ENCODE assay signal across 8 cellular contexts in the genomic region with DNA sequence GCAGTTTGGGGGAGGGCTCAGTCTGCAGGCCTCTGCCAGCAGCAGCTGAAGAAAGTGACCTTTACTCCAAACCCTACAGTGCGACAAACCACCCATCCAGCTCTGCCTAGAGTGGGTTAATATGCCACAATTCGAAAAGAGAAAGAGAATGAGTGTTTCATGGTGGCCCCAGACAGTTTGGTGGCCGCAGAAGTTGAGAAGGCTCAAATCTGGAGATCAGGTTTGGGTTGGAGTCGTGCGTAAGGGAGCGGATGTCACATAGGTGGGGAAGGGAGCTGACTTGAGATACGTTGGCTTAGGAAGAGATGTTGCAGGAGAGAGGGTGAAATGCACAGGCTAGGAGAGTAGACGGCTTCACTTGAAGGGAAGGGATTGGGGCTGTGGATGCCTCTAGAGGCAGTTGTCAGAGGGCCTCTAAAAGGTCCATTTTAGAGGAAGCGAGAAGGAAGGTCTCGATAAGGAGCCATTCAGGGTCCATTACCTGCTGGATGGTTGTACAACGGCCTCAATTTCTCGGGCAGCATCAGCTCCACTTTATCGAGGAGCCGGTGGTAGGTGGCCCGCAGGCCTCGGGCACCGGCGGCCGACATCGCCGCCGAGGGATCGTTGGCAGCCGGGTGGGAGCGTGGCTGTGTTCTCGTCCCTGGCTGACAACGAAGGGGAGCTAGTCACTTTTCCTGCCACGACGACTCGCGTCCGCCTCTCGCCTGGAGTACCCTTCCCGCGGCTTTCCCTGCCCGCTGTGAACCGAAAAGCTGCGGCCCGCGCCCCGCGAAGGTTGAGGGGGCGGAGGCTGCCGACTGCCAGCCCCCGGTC. TPM values are rescaled to one million over a fixed set of nuclear protein-coding genes. Genes with fewer than 3 reads are reported as not detected.
DNase-seq lines count a peak whose midpoint lies in the region; ATAC-seq and TF ChIP-seq lines count a peak whose summit lies in the region.

No MANE protein-coding gene starts in this region.

- H3K27me3 ChIP-seq in Karpas-422 (ENCODE audit: low read length): no peaks in the 10 kb centered on the region
- H3K27me3 ChIP-seq in body of pancreas: no peaks in the 10 kb centered on the region
- H3K27me3 ChIP-seq in spleen (replicated peaks in 1 of 7): no peaks in the 10 kb centered on the region

- H3K9me3 ChIP-seq in Karpas-422 (ENCODE audit: low read length) (no peaks in the 10 kb centered on the region), body of pancreas (no peaks in the 10 kb centered on the region), spleen (no peaks in the 10 kb centered on the region)

- H3K36me3 ChIP-seq in Karpas-422 (ENCODE audit: insufficient read depth, low read length): no peaks in the 10 kb centered on the region
- H3K36me3 ChIP-seq in body of pancreas (replicated peaks in 1 of 2; ENCODE audit: insufficient read depth in 1 of 2, low read depth in 2 of 2): no peaks in the 10 kb centered on the region
- no peaks in the 10 kb centered on the region for H3K36me3 ChIP-seq in spleen

- H2AFZ ChIP-seq in Karpas-422 (ENCODE audit: low read length): no peak overlapping the region; the same call in 1 of the 2 replicates

- peaks cover 34 to 38% of the 10 kb centered on the region in 2 donors for H3K4me1 Mint-ChIP-seq in immature natural killer cell

- no peaks in the 10 kb centered on the region for H3K9me3 Mint-ChIP-seq in immature natural killer cell

- H4K20me1 ChIP-seq in Karpas-422 (ENCODE audit: insufficient read depth, low read depth, low read length): no peaks in the 10 kb centered on the region

- WGBS in body of pancreas, 2 donors: 0 to 1% methylated on average over 10 to 45 of the region's 45 CpGs
- WGBS in spleen, 5 donors: 0 to 1% (median 1%) methylated on average over 27 to 45 of the region's 45 CpGs

- H3K27ac ChIP-seq in Karpas-422 (ENCODE audit: low read length): peak overlapping the region; percentile 56
- peak overlapping the region; percentile 91 to 97 (median 95) for H3K27ac ChIP-seq in body of pancreas
- H3K27ac ChIP-seq in spleen: peak overlapping the region; percentile 91 to 97 (median 96)

- peak overlapping the region; percentile 92 for H3K4me2 ChIP-seq in Karpas-422 (ENCODE audit: low read depth, low read length, poor library complexity, severe bottlenecking)

- H3K4me3 ChIP-seq in GM12864 (ENCODE audit: low read depth, low read length) (peak overlapping the region; percentile 75), Karpas-422 (ENCODE audit: low read length) (peak overlapping the region; percentile 77), body of pancreas (peak overlapping the region; percentile 62 to 75), spleen (peak overlapping the region; percentile 68 to 91 (median 82))

- H3K36me3 Mint-ChIP-seq in immature natural killer cell: no peaks in the 10 kb centered on the region

- peak overlapping the region; percentile 95 to 98 (median 97) for H3K4me3 Mint-ChIP-seq in immature natural killer cell

- peaks cover 89% of the 10 kb centered on the region for H3K79me2 ChIP-seq in Karpas-422 (ENCODE audit: low read length)

- H3K4me1 ChIP-seq in Karpas-422 (ENCODE audit: low read length) (peaks cover 44% of the 10 kb centered on the region), body of pancreas (peaks cover 27% of the 10 kb centered on the region), spleen (peaks cover 27 to 63% (median 42%) of the 10 kb centered on the region in 6 donors)

- TF ChIP-seq CTCF in GM12864 (IDR thresholded peaks at IDR 0.05; ENCODE audit: low read depth, low read length, missing control alignments) (no peak), body of pancreas (IDR thresholded peaks at IDR 0.05) (peak in 2 of 7 experiments; percentile 9 to 14), spleen (IDR thresholded peaks at IDR 0.05 in 8 of 11, conservative IDR thresholded peaks at IDR 0.05 in 3 of 11) (peak in 1 of 11 experiments; percentile 12)

- H3K9ac ChIP-seq in Karpas-422 (ENCODE audit: low read length): peak overlapping the region; percentile 76

- DNase-seq in GM12864 (ENCODE audit: low read depth): peak; percentile 8
- peak; percentile 17 for DNase-seq in H4 (ENCODE audit: low spot score)
- DNase-seq in Karpas-422: peak; percentile 81
- peak; percentile 41 for DNase-seq in SKM-1 (lab: John Stamatoyannopoulos, UW; ENCODE audit: unreplicated experiment)
- DNase-seq in body of pancreas: peak; percentile 23 to 49 (median 24)
- DNase-seq in immature natural killer cell: peak; percentile 32 to 45 (median 37)
- DNase-seq in spleen: no peak
- DNase-seq in retina: no peak

- peak; percentile 82 to 87 (median 86) for TF ChIP-seq POLR2A in body of pancreas (IDR thresholded peaks at IDR 0.05)
- peak in 1 of 3 donors; percentile 61 for TF ChIP-seq POLR2A in spleen (IDR thresholded peaks at IDR 0.05)

- peak; percentile 4 for ATAC-seq in body of pancreas

- intact Hi-C loops in body of pancreas (cut with DNase I): no loop called here
- intact Hi-C loops in spleen (cut with DNase I; ENCODE audit: low total_unique reads): loop anchor here (10.0 kb wide), 1 partner anchor 221 kb away; no protein-coding TSS in a partner anchor

- H3K27ac Mint-ChIP-seq in immature natural killer cell: peak overlapping the region; percentile 93 to 99 (median 98)

- peaks cover 16 to 20% (median 17%) of the 10 kb centered on the region in 3 donors for H3K27me3 Mint-ChIP-seq in immature natural killer cell (ENCODE audit: low read depth in 3 of 3)

- H3K9me2 ChIP-seq in Karpas-422 (replicated peaks; ENCODE audit: insufficient read depth, low read length): no peaks in the 10 kb centered on the region

RNA-seq across cellular contexts. Expression of a gene that starts 1.0 kb away (rescaled TPM):
- total RNA-seq in H4 (2014; rRNA removed; shearing (Covaris generic)): 17.7 and 27.0 TPM in 2 replicates
- 80.0 and 84.6 TPM in 2 replicates for total RNA-seq in Karpas-422 (2014; rRNA removed; shearing (Covaris generic); ENCODE audit: low replicate concordance)
- total RNA-seq in body of pancreas: 10 to 100 TPM; 30.7 to 42.8 TPM
- polyA plus RNA-seq in immature natural killer cell: 10 to 100 TPM in 2 of 3 donors, 1 to 10 TPM in 1; 9.6 to 13.6 (median 10.3) TPM
- 10 to 100 TPM; 38.7 to 76.6 (median 48.1) TPM for total RNA-seq in spleen
- polyA plus RNA-seq in spleen: 10 to 100 TPM; 19.2 to 23.8 (median 21.0) TPM

RNA-seq across cellular contexts. Expression of a gene that starts 1.4 kb away (rescaled TPM):
- total RNA-seq in H4 (2014; rRNA removed; shearing (Covaris generic)): 52.2 and 78.9 TPM in 2 replicates
- total RNA-seq in Karpas-422 (2014; rRNA removed; shearing (Covaris generic); ENCODE audit: low replicate concordance): 44.7 and 68.2 TPM in 2 replicates
- total RNA-seq in body of pancreas (10 to 100 TPM; 19.4 to 21.5 TPM), spleen (10 to 100 TPM; 23.0 to 31.1 (median 29.4) TPM)
- polyA plus RNA-seq in immature natural killer cell (100 to 1,000 TPM in 2 of 3 donors, 10 to 100 TPM in 1; 76.5 to 119 (median 104) TPM), spleen (10 to 100 TPM; 34.6 to 47.4 (median 46.1) TPM)

RNA-seq across cellular contexts. Expression of a gene that starts 21.5 kb away (rescaled TPM):
- 0.02 TPM in 1 of 2 replicates, not detected in the other for total RNA-seq in H4 (2014; rRNA removed; shearing (Covaris generic))
- total RNA-seq in Karpas-422 (2014; rRNA removed; shearing (Covaris generic); ENCODE audit: low replicate concordance): 0.14 TPM in 1 of 2 replicates, not detected in the other
- total RNA-seq in body of pancreas (under 1 TPM in 1 of 2 donors, not detected in 1; 0.26 TPM), spleen (under 1 TPM in 4 of 7 donors, not detected in 3; 0.12 to 0.40 (median 0.29) TPM)
- polyA plus RNA-seq in immature natural killer cell (not detected), spleen (under 1 TPM in 2 of 3 donors, not detected in 1; 0.04 to 0.12 TPM)

Comparison
In these comparisons a context has a peak if more than half of its experiments do, and no peak if none do; other contexts are left out.
1. DNase-seq: peak in GM12864 (single experiment), H4 (single experiment), Karpas-422 (single experiment), SKM-1 (single experiment), body of pancreas (4 of 4) and immature natural killer cell (3 of 3); none in spleen (single experiment) and retina (single experiment).
2. Peak in every context shown above with its lines, with median percentiles within 50 percentile points of each other: H3K4me3 ChIP-seq and H3K27ac ChIP-seq.